ENCODE assay signal across 19 cellular contexts in genomic region chr7:41205600-41205999, GRCh38.
A peak's percentile ranks its signal among the peaks of the same experiment; 100 is the strongest.
DNase-seq lines count a peak whose midpoint lies in the region; ATAC-seq, FAIRE-seq and TF ChIP-seq lines count a peak whose summit lies in the region.
"Had no signal": no experiment of that assay in that cellular context is flagged by ENCODE, and none has a peak within 500 bp of the region (broad histone marks: within the 10 kb centered on the region; RNA-seq: fewer than 3 reads in every experiment).

No MANE protein-coding gene starts in this region.

- H3K9me1 ChIP-seq in endothelial cell of umbilical vein (replicated peaks; ENCODE audit: control insufficient read depth, extremely low read depth, insufficient read depth, low read length) = no peaks in the 10 kb centered on the region

- peak; percentile 56 for ATAC-seq in GM18867 (IDR thresholded peaks at IDR 0.05; ENCODE audit: unreplicated experiment)
- ATAC-seq in GM21447 (IDR thresholded peaks at IDR 0.05; ENCODE audit: unreplicated experiment) = peak; percentile 72
- ATAC-seq in HG02981 (IDR thresholded peaks at IDR 0.05; ENCODE audit: unreplicated experiment) = peak; percentile 75
- no peak for ATAC-seq in CD4-positive, alpha-beta T cell (ENCODE audit: poor library complexity)
- ATAC-seq: CD8-positive, alpha-beta T cell; left lobe of liver had no signal

- TF ChIP-seq CTCF in endothelial cell of umbilical vein (IDR thresholded peaks at IDR 0.05; ENCODE audit: extremely low read depth in 1 of 2, insufficient read depth in 1 of 2, low read depth in 1 of 2, low read length in 2 of 2) = no peak
- TF ChIP-seq CTCF in CD4-positive, alpha-beta T cell (IDR thresholded peaks at IDR 0.05) = no peak

- no peak overlapping the region for H3K27ac ChIP-seq in endothelial cell of umbilical vein (ENCODE audit: insufficient read depth, low read depth, low read length)
- no peak overlapping the region for H3K27ac ChIP-seq in CD4-positive, alpha-beta T cell (ENCODE audit: low read depth, low read length)
- H3K27ac ChIP-seq: brain microvascular endothelial cell, sigmoid colon, testis had no signal

- no peaks in the 10 kb centered on the region for H3K4me1 ChIP-seq in endothelial cell of umbilical vein (ENCODE audit: control insufficient read depth, extremely low read depth, insufficient read depth, low read length)
- H3K4me1 ChIP-seq: sigmoid colon, testis had no signal

- H4K20me1 ChIP-seq in endothelial cell of umbilical vein (replicated peaks; ENCODE audit: control insufficient read depth, extremely low read depth, insufficient read depth, low read length) = no peaks in the 10 kb centered on the region

- H3K9me3 ChIP-seq in endothelial cell of umbilical vein (replicated peaks; ENCODE audit: control insufficient read depth, insufficient read depth, low read length) = no peaks in the 10 kb centered on the region
- H3K9me3 ChIP-seq in CD4-positive, alpha-beta T cell (ENCODE audit: control insufficient read depth, low read length) = no peaks in the 10 kb centered on the region
- H3K9me3 ChIP-seq: sigmoid colon, testis had no signal

- peak; percentile 31 for FAIRE-seq in endothelial cell of umbilical vein (lab: Jason Lieb, UNC)

- CTCF ChIA-PET in endothelial cell of umbilical vein (lab: Charles Lee) = no interaction called here
- CTCF ChIA-PET in CD4-positive, alpha-beta T cell (lab: Charles Lee) = no interaction called here

- POLR2A ChIA-PET in endothelial cell of umbilical vein (lab: Charles Lee) = no interaction called here
- POLR2A ChIA-PET in CD4-positive, alpha-beta T cell (lab: Charles Lee) = no interaction called here

- no peak overlapping the region for H3K4me3 Mint-ChIP-seq in CD4-positive, alpha-beta T cell
- H3K4me3 Mint-ChIP-seq: CD8-positive, alpha-beta T cell; endodermal cell; nephron had no signal

- intact Hi-C loops in endothelial cell of umbilical vein (cut with micrococcal nuclease) = no loop called here
- intact Hi-C loops in CD4-positive, alpha-beta T cell (cut with DNase I, micrococcal nuclease) = no loop called here
- intact Hi-C loops in head of caudate nucleus (cut with DNase I) = no loop called here

- BruUV-seq in endothelial cell of umbilical vein (replicated peaks; lab: Mats Ljungman, UMichigan) = no TSS peak

- H3K9me3 Mint-ChIP-seq in CD4-positive, alpha-beta T cell = peaks cover 8% of the 10 kb centered on the region
- H3K9me3 Mint-ChIP-seq: endodermal cell had no signal

- dilution Hi-C loops in endothelial cell of umbilical vein (cut with MboI; ENCODE audit: extremely low pct_ligation_motif_present, low sequenced_read_pairs) = no loop called here

- H3K36me3 Mint-ChIP-seq in CD4-positive, alpha-beta T cell (ENCODE audit: low read depth) = no peaks in the 10 kb centered on the region
- H3K36me3 Mint-ChIP-seq: CD8-positive, alpha-beta T cell had no signal

- H3K27ac Mint-ChIP-seq in CD4-positive, alpha-beta T cell = no peak overlapping the region
- H3K27ac Mint-ChIP-seq: CD8-positive, alpha-beta T cell; endodermal cell; nephron had no signal

- H3K4me3 ChIP-seq in endothelial cell of umbilical vein (replicated peaks in 1 of 3; ENCODE audit: insufficient read depth in 1 of 3, low read depth in 1 of 3, low read length in 3 of 3) = no peak overlapping the region
- H3K4me3 ChIP-seq: sigmoid colon, testis had no signal

- no peaks in the 10 kb centered on the region for H3K27me3 Mint-ChIP-seq in CD4-positive, alpha-beta T cell

- H3K9ac ChIP-seq in endothelial cell of umbilical vein (replicated peaks; ENCODE audit: extremely low read depth, insufficient read depth, low read length) = no peak overlapping the region

- DNase-seq in endothelial cell of umbilical vein (ENCODE audit: low read depth, low spot score) = no peak
- no peak for DNase-seq in CD4-positive, alpha-beta T cell
- DNase-seq in head of caudate nucleus = no peak
- no peak for DNase-seq in stimulated activated CD4-positive, alpha-beta T cell treated with anti-CD3 and anti-CD28 coated beads, Interleukin-2, amount 100 ng/mL, for 24 hours
- DNase-seq in stimulated activated CD4-positive, alpha-beta T cell treated with anti-CD3 and anti-CD28 coated beads, Interleukin-2, amount 100 ng/mL, for 48 hours = no peak
- DNase-seq: activated CD4-positive, alpha-beta T cell treated with anti-CD3 and anti-CD28 coated beads for 4 hours; activated effector memory CD4-positive, alpha-beta T cell treated with anti-CD3 and anti-CD28 coated beads, Interleukin-2, amount 50 U/mL, for 16 hours; brain microvascular endothelial cell; CD8-positive, alpha-beta T cell; endodermal cell; IMR-90; NCI-H1930; sigmoid colon; testis had no signal

- no peaks in the 10 kb centered on the region for H3K79me2 ChIP-seq in endothelial cell of umbilical vein (ENCODE audit: control insufficient read depth, insufficient read depth, low read length)

- no peaks in the 10 kb centered on the region for H3K27me3 ChIP-seq in endothelial cell of umbilical vein (ENCODE audit: control insufficient read depth in 2 of 2, insufficient read depth in 2 of 2, low read length in 2 of 2)
- no peaks in the 10 kb centered on the region for H3K27me3 ChIP-seq in CD4-positive, alpha-beta T cell (ENCODE audit: control insufficient read depth, insufficient read depth, low read length)
- H3K27me3 ChIP-seq: brain microvascular endothelial cell, sigmoid colon, testis had no signal

- no peaks in the 10 kb centered on the region for H3K4me1 Mint-ChIP-seq in CD4-positive, alpha-beta T cell (ENCODE audit: low read depth)
- H3K4me1 Mint-ChIP-seq: nephron had no signal

- no peak overlapping the region for H3K4me2 ChIP-seq in endothelial cell of umbilical vein (ENCODE audit: insufficient read depth, low read length)

- no peak for TF ChIP-seq POLR2A in endothelial cell of umbilical vein (IDR thresholded peaks at IDR 0.05; ENCODE audit: low read depth, low read length)

- H2AFZ ChIP-seq in endothelial cell of umbilical vein (ENCODE audit: low read depth, low read length) = no peak overlapping the region

- no peaks in the 10 kb centered on the region for H3K36me3 ChIP-seq in endothelial cell of umbilical vein (ENCODE audit: control insufficient read depth in 2 of 2, extremely low read depth in 1 of 2, insufficient read depth in 2 of 2, low read length in 2 of 2)
- H3K36me3 ChIP-seq: brain microvascular endothelial cell, sigmoid colon had no signal

TF ChIP-seq in endothelial cell of umbilical vein, 7 proteins besides CTCF, POLR2A, EP300 and RAD21:
- TF ChIP-seq FOS (IDR thresholded peaks at IDR 0.05; ENCODE audit: borderline replicate concordance, insufficient read depth, low read length) (no peak), GATA2 (IDR thresholded peaks at IDR 0.05; ENCODE audit: insufficient read depth, insufficient read length, low read depth, low read length) (no peak), POLR2AphosphoS5 (IDR thresholded peaks at IDR 0.05; ENCODE audit: insufficient read depth, low read depth, low read length) (no peak), EZH2 (IDR thresholded peaks at IDR 0.05; ENCODE audit: borderline replicate concordance, low read depth, low read length, severe bottlenecking) (no peak), MYC (IDR thresholded peaks at IDR 0.05; ENCODE audit: low read depth, low read length) (no peak), MAX (IDR thresholded peaks at IDR 0.05; ENCODE audit: insufficient read depth, insufficient read length) (no peak), JUN (IDR thresholded peaks at IDR 0.05; ENCODE audit: borderline replicate concordance, insufficient read depth, insufficient read length, low read depth) (no peak)
TF ChIP-seq in endothelial cell of umbilical vein: peak in this region for 0.
